Comparison of ENCODE assay signal across 10 cellular contexts in genomic region chr3:66495633-66496032, GRCh38. TPM values are rescaled to one million over a fixed set of nuclear protein-coding genes. Genes with fewer than 3 reads are reported as not detected.
A peak's percentile ranks its signal among the peaks of the same experiment; 100 is the strongest.
DNase-seq lines count a peak whose midpoint lies in the region; ATAC-seq, FAIRE-seq and TF ChIP-seq lines count a peak whose summit lies in the region.
"Had no signal": no experiment of that assay in that cellular context is flagged by ENCODE, and none has a peak within 500 bp of the region (broad histone marks: within the 10 kb centered on the region; RNA-seq: fewer than 3 reads in every experiment).

No MANE protein-coding gene starts in this region.

- TF ChIP-seq CTCF in left ventricle myocardium inferior (IDR thresholded peaks at IDR 0.05; ENCODE audit: borderline replicate concordance) = no peak

- no peaks in the 10 kb centered on the region for H3K9me3 ChIP-seq in left ventricle myocardium inferior (replicated peaks)

- TF ChIP-seq POLR2A in H54 (IDR thresholded peaks at IDR 0.05; ENCODE audit: low read depth, low read length) = no peak

- peak overlapping the region; percentile 3 for H3K4me3 ChIP-seq in left ventricle myocardium inferior

- ATAC-seq in GM21619 (IDR thresholded peaks at IDR 0.05; ENCODE audit: unreplicated experiment) = no peak

- H3K27ac ChIP-seq in left ventricle myocardium inferior (replicated peaks) = peak overlapping the region; percentile 96
- H3K27ac ChIP-seq: 22Rv1 had no signal

- intact Hi-C loops in left ventricle myocardium inferior (cut with micrococcal nuclease) = no loop called here

- peak; percentile 7 for DNase-seq in NCI-H748 (lab: John Stamatoyannopoulos, UW; ENCODE audit: unreplicated experiment)
- no peak for DNase-seq in NCI-H748 treated with DMSO at 0.1 percent for 48 hours (lab: John Stamatoyannopoulos, UW)
- peak; percentile 27 for DNase-seq in RPMI8226
- no peak for DNase-seq in left ventricle myocardium inferior
- DNase-seq in retina = peak; percentile 56
- DNase-seq in H54 (ENCODE audit: insufficient read length, low spot score) = no peak
- no peak for DNase-seq in hepatic stellate cell (ENCODE audit: low spot score)
- DNase-seq: NCI-H1105 treated with DMSO at 0.1 percent for 48 hours had no signal

- peaks cover 98% of the 10 kb centered on the region for H3K4me1 ChIP-seq in left ventricle myocardium inferior

- H3K36me3 ChIP-seq in left ventricle myocardium inferior = no peaks in the 10 kb centered on the region

- no peaks in the 10 kb centered on the region for H3K27me3 ChIP-seq in left ventricle myocardium inferior (ENCODE audit: low read depth)

- no peak for FAIRE-seq in H54 (lab: Jason Lieb, UNC)

RNA-seq across cellular contexts. Expression of gene LRIG1, which starts 5.2 kb away (rescaled TPM):
- total RNA-seq in left ventricle myocardium inferior = 137 TPM

Comparison
In these comparisons a context has a peak if more than half of its experiments do, and no peak if none do; other contexts are left out.
1. DNase-seq: peak in NCI-H748 (single experiment), RPMI8226 (single experiment) and retina (single experiment); none in NCI-H748 treated with DMSO at 0.1 percent for 48 hours (single experiment), left ventricle myocardium inferior (single experiment), H54 (single experiment) and hepatic stellate cell (single experiment).